In the genomic region with DNA sequence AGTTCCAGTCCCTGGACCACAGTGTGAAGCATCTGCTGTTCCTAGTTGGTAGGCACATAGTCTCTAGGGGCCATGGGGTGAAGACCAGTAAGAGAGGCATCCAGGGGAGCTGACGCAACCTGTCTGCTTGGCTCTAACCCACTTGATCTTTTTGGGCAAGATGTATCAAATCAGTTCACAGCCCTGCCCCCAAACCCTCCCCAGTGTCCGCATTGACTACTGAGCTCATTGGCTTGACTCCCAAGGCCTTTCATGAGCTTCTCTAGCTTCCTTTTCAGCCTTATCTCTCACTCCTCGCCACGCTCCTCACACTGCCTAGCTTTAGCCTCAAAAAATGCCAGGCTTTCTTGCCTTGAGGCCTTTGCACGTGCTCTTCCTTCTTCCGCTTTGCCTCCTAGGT, we compare ENCODE assay signal across 31 cellular contexts. TPM values are rescaled to one million over a fixed set of nuclear protein-coding genes. Genes with fewer than 3 reads are reported as not detected.
"Had no signal": no experiment of that assay in that cellular context is flagged by ENCODE, and none has a peak within 500 bp of the region (broad histone marks: within the 10 kb centered on the region; RNA-seq: fewer than 3 reads in every experiment).

No MANE protein-coding gene starts in this region.

- H3K27me3 Mint-ChIP-seq: activated CD4-positive, alpha-beta memory T cell treated with anti-CD3 and anti-CD28 coated beads, Interleukin-2, amount 10 ng/mL, durations not matched to agents 7 days and 5 days had no signal

- H3K36me3 Mint-ChIP-seq: activated CD8-positive, alpha-beta memory T cell treated with anti-CD3 and anti-CD28 coated beads, Interleukin-2, amount 10 ng/mL, durations not matched to agents 7 days and 5 days; activated naive CD4-positive, alpha-beta T cell treated with anti-CD3 and anti-CD28 coated beads, Interleukin-2, amount 10 ng/mL, durations not matched to agents 7 days and 5 days; brain had no signal

- H3K9me3 Mint-ChIP-seq: activated B cell treated with CpG ODN at 0.5 μM for 24 hours; activated CD4-positive, alpha-beta memory T cell treated with anti-CD3 and anti-CD28 coated beads, Interleukin-2, amount 10 ng/mL, durations not matched to agents 7 days and 5 days; activated naive CD4-positive, alpha-beta T cell treated with anti-CD3 and anti-CD28 coated beads, Interleukin-2, amount 10 ng/mL, durations not matched to agents 7 days and 5 days; brain; T-helper 1 cell treated with Interleukin-12 subunit alpha and Interleukin-12 subunit beta and Interleukin-4 antibody, amounts not matched to agents 30 μg/mL and 1 μg/mL, for 36 hours; T-helper 2 cell treated with Interferon-gamma antibody and Interleukin-4, amounts not matched to agents 5 μg/mL and 100 μg/mL, for 36 hours had no signal

- H3K27ac Mint-ChIP-seq: activated B cell treated with CpG ODN at 0.5 μM for 24 hours; activated CD4-positive, alpha-beta memory T cell treated with anti-CD3 and anti-CD28 coated beads, Interleukin-2, amount 10 ng/mL, durations not matched to agents 7 days and 5 days; activated CD8-positive, alpha-beta memory T cell treated with anti-CD3 and anti-CD28 coated beads, Interleukin-2, amount 10 ng/mL, durations not matched to agents 7 days and 5 days; activated naive CD4-positive, alpha-beta T cell treated with anti-CD3 and anti-CD28 coated beads, Interleukin-2, amount 10 ng/mL, durations not matched to agents 7 days and 5 days; brain; T-helper 1 cell treated with Interleukin-12 subunit alpha and Interleukin-12 subunit beta and Interleukin-4 antibody, amounts not matched to agents 30 μg/mL and 1 μg/mL, for 36 hours; T-helper 2 cell treated with Interferon-gamma antibody and Interleukin-4, amounts not matched to agents 5 μg/mL and 100 μg/mL, for 36 hours had no signal

- H3K9me3 ChIP-seq: SJCRH30 had no signal

- H3K4me3 ChIP-seq: SJCRH30, SK-N-MC had no signal

- H3K4me1 Mint-ChIP-seq: activated B cell treated with CpG ODN at 0.5 μM for 24 hours; activated CD4-positive, alpha-beta memory T cell treated with anti-CD3 and anti-CD28 coated beads, Interleukin-2, amount 10 ng/mL, durations not matched to agents 7 days and 5 days; activated CD8-positive, alpha-beta memory T cell treated with anti-CD3 and anti-CD28 coated beads, Interleukin-2, amount 10 ng/mL, durations not matched to agents 7 days and 5 days; activated naive CD4-positive, alpha-beta T cell treated with anti-CD3 and anti-CD28 coated beads, Interleukin-2, amount 10 ng/mL, durations not matched to agents 7 days and 5 days had no signal

- DNase-seq: activated B cell treated with CpG ODN at 0.5 μM for 24 hours; activated CD4-positive, alpha-beta memory T cell treated with anti-CD3 and anti-CD28 coated beads, Interleukin-2, amount 10 ng/mL, durations not matched to agents 7 days and 5 days; activated CD4-positive, alpha-beta T cell treated with anti-CD3 and anti-CD28 coated beads for 1 hour; activated CD4-positive, alpha-beta T cell treated with anti-CD3 and anti-CD28 coated beads for 48 hours; activated CD8-positive, alpha-beta memory T cell treated with anti-CD3 and anti-CD28 coated beads for 24 hours; activated CD8-positive, alpha-beta memory T cell treated with anti-CD3 and anti-CD28 coated beads, Interleukin-2, amount 10 ng/mL, durations not matched to agents 7 days and 5 days; activated CD8-positive, alpha-beta memory T cell treated with anti-CD3 and anti-CD28 coated beads, Interleukin-2, amount 50 U/mL, for 48 hours; activated effector memory CD4-positive, alpha-beta T cell treated with Interleukin-2 at 50 U/mL for 16 hours; activated naive CD4-positive, alpha-beta T cell treated with anti-CD3 and anti-CD28 coated beads, Interleukin-2, amount 10 ng/mL, durations not matched to agents 7 days and 5 days; activated T-cell treated with anti-CD3 and anti-CD28 coated beads, Interleukin-2, amount 50 U/mL, for 48 hours; anterior cingulate cortex; central memory CD4-positive, alpha-beta T cell; Karpas-422; NCI-H1048; NCI-H1105 treated with DMSO at 0.1 percent for 48 hours; NCI-H1436; NCI-H1694; NCI-H1930; NCI-H2081 treated with DMSO at 0.1 percent for 48 hours; NCI-H226; NCI-H524 treated with DMSO at 0.1 percent for 48 hours; OCI-M1; SHP77; SJCRH30 had no signal

- H3K4me3 Mint-ChIP-seq: activated B cell treated with CpG ODN at 0.5 μM for 24 hours; activated CD4-positive, alpha-beta memory T cell treated with anti-CD3 and anti-CD28 coated beads, Interleukin-2, amount 10 ng/mL, durations not matched to agents 7 days and 5 days; activated CD8-positive, alpha-beta memory T cell treated with anti-CD3 and anti-CD28 coated beads, Interleukin-2, amount 10 ng/mL, durations not matched to agents 7 days and 5 days; activated naive CD4-positive, alpha-beta T cell treated with anti-CD3 and anti-CD28 coated beads, Interleukin-2, amount 10 ng/mL, durations not matched to agents 7 days and 5 days; brain; T-helper 1 cell treated with Interleukin-12 subunit alpha and Interleukin-12 subunit beta and Interleukin-4 antibody, amounts not matched to agents 30 μg/mL and 1 μg/mL, for 36 hours; T-helper 2 cell treated with Interferon-gamma antibody and Interleukin-4, amounts not matched to agents 5 μg/mL and 100 μg/mL, for 36 hours had no signal

- H3K36me3 ChIP-seq: SJCRH30 had no signal

- H3K27me3 ChIP-seq: SJCRH30 had no signal

- H3K27ac ChIP-seq: SJCRH30, SK-N-MC, VCaP had no signal

RNA-seq across cellular contexts. Expression of a gene that starts 29.7 kb away (rescaled TPM):
- total RNA-seq: activated B cell treated with CpG ODN at 0.5 μM for 24 hours; activated CD4-positive, alpha-beta memory T cell treated with anti-CD3 and anti-CD28 coated beads, Interleukin-2, amount 10 ng/mL, durations not matched to agents 7 days and 5 days; MCF 10A; NCI-H460; SJCRH30 had no signal

RNA-seq across cellular contexts. Expression of a gene that starts 37.9 kb away (rescaled TPM):
- total RNA-seq: activated B cell treated with CpG ODN at 0.5 μM for 24 hours; activated CD4-positive, alpha-beta memory T cell treated with anti-CD3 and anti-CD28 coated beads, Interleukin-2, amount 10 ng/mL, durations not matched to agents 7 days and 5 days; activated CD8-positive, alpha-beta memory T cell treated with anti-CD3 and anti-CD28 coated beads, Interleukin-2, amount 10 ng/mL, durations not matched to agents 7 days and 5 days; MCF 10A had no signal

RNA-seq across cellular contexts. Expression of a gene that starts 40.7 kb away (rescaled TPM):
- total RNA-seq: activated B cell treated with CpG ODN at 0.5 μM for 24 hours; activated CD4-positive, alpha-beta memory T cell treated with anti-CD3 and anti-CD28 coated beads, Interleukin-2, amount 10 ng/mL, durations not matched to agents 7 days and 5 days; activated CD8-positive, alpha-beta memory T cell treated with anti-CD3 and anti-CD28 coated beads, Interleukin-2, amount 10 ng/mL, durations not matched to agents 7 days and 5 days; MCF 10A; NCI-H460 had no signal
